In the genomic region with DNA sequence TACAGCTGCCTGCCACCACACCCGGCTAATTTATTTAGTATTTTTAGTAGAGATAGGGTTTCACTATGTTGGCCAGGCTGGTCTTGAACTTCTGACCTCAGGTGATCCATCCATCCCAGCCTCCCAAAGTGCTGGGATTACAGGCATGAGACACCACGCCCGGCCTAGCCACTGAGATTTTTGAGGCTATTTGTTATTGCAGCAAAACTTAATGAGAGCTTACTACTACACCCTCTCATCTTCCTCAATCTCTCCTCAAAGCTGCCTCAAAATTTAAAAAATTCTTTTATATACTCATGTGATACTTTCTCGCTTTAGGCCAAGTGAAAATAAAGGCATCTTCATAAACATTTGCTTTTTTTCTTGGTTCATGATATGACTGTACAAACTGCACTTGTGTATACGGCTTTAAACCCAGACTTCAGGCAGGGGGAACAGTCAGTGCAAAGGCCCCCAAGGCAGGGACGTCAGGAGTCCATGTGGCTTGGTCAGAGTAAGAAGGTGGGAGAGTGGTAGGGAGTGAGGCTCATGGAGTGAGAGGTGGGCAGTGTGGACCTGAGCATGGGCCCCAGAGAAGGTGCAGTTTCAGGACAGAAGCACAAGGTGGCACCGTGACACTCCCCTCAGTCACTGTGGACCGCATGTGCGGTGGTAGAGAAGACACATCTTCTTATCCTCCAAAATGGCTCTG, we compare ENCODE assay signal across 8 cellular contexts. TPM values are rescaled to one million over a fixed set of nuclear protein-coding genes. Genes with fewer than 3 reads are reported as not detected.
DNase-seq lines count a peak whose midpoint lies in the region; TF ChIP-seq lines count a peak whose summit lies in the region.

No MANE protein-coding gene starts in this region.

- no peak overlapping the region for H3K27ac Mint-ChIP-seq in activated naive CD4-positive, alpha-beta T cell treated with anti-CD3 and anti-CD28 coated beads for 36 hours

- H3K4me1 ChIP-seq in SJCRH30 (peaks cover 2% of the 10 kb centered on the region; the same call in 1 of the 2 replicates), vagina (peaks cover 17% of the 10 kb centered on the region)

- peak; percentile 66 to 86 (median 70) for TF ChIP-seq CTCF in vagina (IDR thresholded peaks at IDR 0.05)

- H3K4me1 Mint-ChIP-seq in activated naive CD4-positive, alpha-beta T cell treated with anti-CD3 and anti-CD28 coated beads for 36 hours (ENCODE audit: low read depth), result peaks cover 16% of the 10 kb centered on the region

- H3K9me3 ChIP-seq in MG63 (no peaks in the 10 kb centered on the region), SJCRH30 (replicated peaks) (no peaks in the 10 kb centered on the region), vagina (no peaks in the 10 kb centered on the region)

- CTCF ChIA-PET in activated naive CD4-positive, alpha-beta T cell treated with anti-CD3 and anti-CD28 coated beads for 36 hours (lab: Charles Lee), result interaction anchor here (0.7 to 8.2 kb wide), 15 partner anchors 9 to 115 kb away, joined by 3 to 185 read pairs (median 5); no protein-coding TSS in a partner anchor

- H3K36me3 ChIP-seq in MG63 (no peaks in the 10 kb centered on the region), SJCRH30 (no peaks in the 10 kb centered on the region), vagina (no peaks in the 10 kb centered on the region)

- intact Hi-C loops in activated naive CD4-positive, alpha-beta T cell treated with anti-CD3 and anti-CD28 coated beads for 36 hours (cut with micrococcal nuclease), result loop anchor here (1.0 to 10.0 kb wide), 3 partner anchors 97 to 408 kb away; no protein-coding TSS in a partner anchor
- intact Hi-C loops in posterior vena cava (cut with DNase I), result loop anchor here (1.0 to 5.0 kb wide), 3 partner anchors 96 to 1961 kb away; no protein-coding TSS in a partner anchor
- intact Hi-C loops in vagina (cut with DNase I), result loop anchor here (5.0 kb wide), 1 partner anchor 96 kb away; no protein-coding TSS in a partner anchor

- H3K4me3 ChIP-seq in MG63 (no peak overlapping the region), SJCRH30 (no peak overlapping the region), vagina (no peak overlapping the region)

- TF ChIP-seq POLR2A in vagina (IDR thresholded peaks at IDR 0.05), result no peak

- peak; percentile 82 for DNase-seq in ELF-1 (ENCODE audit: low read depth, low spot score)
- peak; percentile 16 for DNase-seq in GOT3 (lab: John Stamatoyannopoulos, UW)
- DNase-seq in MG63, result peak; percentile 45
- peak; percentile 68 to 86 for DNase-seq in SJCRH30
- DNase-seq in activated naive CD4-positive, alpha-beta T cell treated with anti-CD3 and anti-CD28 coated beads for 36 hours, result peak; percentile 84
- DNase-seq in globus pallidus (ENCODE audit: low spot score), result peak; percentile 82
- peak; percentile 88 for DNase-seq in posterior vena cava (ENCODE audit: low spot score)
- DNase-seq in vagina (ENCODE audit: extremely low spot score in 2 of 2), result no peak

- no peaks in the 10 kb centered on the region for H3K27me3 Mint-ChIP-seq in activated naive CD4-positive, alpha-beta T cell treated with anti-CD3 and anti-CD28 coated beads for 36 hours (ENCODE audit: low read depth)

- no peaks in the 10 kb centered on the region for H3K9me3 Mint-ChIP-seq in activated naive CD4-positive, alpha-beta T cell treated with anti-CD3 and anti-CD28 coated beads for 36 hours

- no peak overlapping the region for H3K27ac ChIP-seq in SJCRH30
- no peak overlapping the region for H3K27ac ChIP-seq in vagina

- no peak overlapping the region for H3K4me3 Mint-ChIP-seq in activated naive CD4-positive, alpha-beta T cell treated with anti-CD3 and anti-CD28 coated beads for 36 hours

- H3K36me3 Mint-ChIP-seq in activated naive CD4-positive, alpha-beta T cell treated with anti-CD3 and anti-CD28 coated beads for 36 hours (ENCODE audit: low read depth), result no peaks in the 10 kb centered on the region

- H3K27me3 ChIP-seq in MG63 (no peaks in the 10 kb centered on the region), SJCRH30 (no peaks in the 10 kb centered on the region; the same call in 1 of the 2 replicates), vagina (no peaks in the 10 kb centered on the region)

RNA-seq across cellular contexts. Expression of a gene that starts 55.5 kb away (rescaled TPM):
- 27.7 and 42.8 TPM in 2 replicates for total RNA-seq in MG63 (2014; rRNA removed; shearing (Covaris generic); ENCODE audit: low replicate concordance)
- total RNA-seq in SJCRH30 (2014; rRNA removed; shearing (Covaris generic)), result 42.8 and 47.5 TPM in 2 replicates
- total RNA-seq in activated naive CD4-positive, alpha-beta T cell treated with anti-CD3 and anti-CD28 coated beads for 36 hours, result 10 to 100 TPM; 24.7 to 26.6 TPM
- 10 to 100 TPM; 81.4 to 89.8 TPM for total RNA-seq in posterior vena cava
- total RNA-seq in vagina, result 76.9 TPM

Comparison
In these comparisons a context has a peak if more than half of its experiments do, and no peak if none do; other contexts are left out.
1. DNase-seq: peak in ELF-1 (single experiment), GOT3 (single experiment), MG63 (single experiment), SJCRH30 (2 of 2), activated naive CD4-positive, alpha-beta T cell treated with anti-CD3 and anti-CD28 coated beads for 36 hours (single experiment), globus pallidus (single experiment) and posterior vena cava (single experiment); none in vagina (0 of 2).